In the genomic region with DNA sequence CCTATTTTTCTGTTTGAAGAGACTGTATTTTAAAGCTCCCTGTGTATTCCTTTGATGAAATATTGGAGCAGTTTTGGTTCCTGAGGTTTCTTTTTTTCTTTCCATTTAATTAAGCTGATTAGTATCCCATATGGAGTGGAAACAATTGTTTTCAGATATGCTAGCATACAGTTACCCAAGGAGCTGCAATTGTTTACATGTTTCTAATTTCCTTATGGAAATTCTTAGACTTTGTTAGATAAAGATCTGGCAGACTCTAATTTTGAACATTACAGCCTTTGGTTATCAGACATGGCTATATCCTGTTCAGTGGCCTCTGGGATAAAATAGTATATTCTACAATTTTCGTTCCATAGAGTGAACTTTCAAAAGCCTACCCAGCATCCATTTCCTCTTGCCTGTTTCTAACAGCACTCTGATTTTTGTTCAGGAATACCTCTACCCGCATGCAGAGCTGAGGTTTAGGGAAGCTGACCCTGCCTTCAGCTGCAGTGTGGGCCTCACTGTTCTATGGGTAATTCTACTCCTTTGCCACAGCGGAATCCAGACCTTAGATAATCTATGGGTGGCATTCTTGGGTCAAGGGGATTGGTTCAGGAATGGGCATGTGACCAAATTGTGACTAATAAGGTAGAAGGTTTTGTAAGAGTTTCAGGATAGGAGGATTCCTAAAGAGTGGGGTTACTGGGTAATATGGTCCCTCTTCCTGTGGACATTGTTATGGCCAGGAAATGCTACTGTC, we compare ENCODE assay signal across 14 cellular contexts.
"Had no signal": no experiment of that assay in that cellular context is flagged by ENCODE, and none has a peak within 500 bp of the region (broad histone marks: within the 10 kb centered on the region; RNA-seq: fewer than 3 reads in every experiment).

No MANE protein-coding gene starts in this region.

- H3K27ac Mint-ChIP-seq: activated B cell treated with CpG ODN at 0.5 μM for 24 hours; activated CD4-positive, alpha-beta T cell treated with anti-CD3 and anti-CD28 coated beads, Interleukin-2, amount 10 ng/mL, durations not matched to agents 24 days and 14 days; activated naive CD4-positive, alpha-beta T cell treated with anti-CD3 and anti-CD28 coated beads, Interleukin-2, amount 10 ng/mL, durations not matched to agents 7 days and 5 days; activated T-helper 2 cell treated with anti-CD3 and anti-CD28 coated beads, Interferon-gamma antibody, Interleukin-2, Interleukin-4, amounts not matched to agents 10 μg/mL and 5 μg/mL and 100 μg/mL, durations not matched to agents 14 hours and 24 hours and 36 hours; T-cell had no signal

- DNase-seq: activated B cell treated with CpG ODN at 0.5 μM for 24 hours; activated CD4-positive, alpha-beta T cell treated with anti-CD3 and anti-CD28 coated beads, Interleukin-2, amount 10 ng/mL, durations not matched to agents 24 days and 14 days; activated naive CD4-positive, alpha-beta T cell treated with anti-CD3 and anti-CD28 coated beads, Interleukin-2, amount 10 ng/mL, durations not matched to agents 7 days and 5 days; adrenal gland; effector CD4-positive, alpha-beta T cell; kidney glomerular epithelial cell; retina; stomach; T-cell; T1000 had no signal

- H3K36me3 ChIP-seq: adrenal gland, stomach, thoracic aorta had no signal

- H3K9me3 ChIP-seq: adrenal gland, stomach, thoracic aorta had no signal

- H3K4me1 Mint-ChIP-seq: activated B cell treated with CpG ODN at 0.5 μM for 24 hours; activated CD4-positive, alpha-beta T cell treated with anti-CD3 and anti-CD28 coated beads, Interleukin-2, amount 10 ng/mL, durations not matched to agents 24 days and 14 days; activated naive CD4-positive, alpha-beta T cell treated with anti-CD3 and anti-CD28 coated beads, Interleukin-2, amount 10 ng/mL, durations not matched to agents 7 days and 5 days; T-cell had no signal

- H3K79me2 ChIP-seq: hepatocyte, parathyroid adenoma had no signal

- H3K9me3 Mint-ChIP-seq: activated B cell treated with CpG ODN at 0.5 μM for 24 hours; activated CD4-positive, alpha-beta T cell treated with anti-CD3 and anti-CD28 coated beads, Interleukin-2, amount 10 ng/mL, durations not matched to agents 24 days and 14 days; activated naive CD4-positive, alpha-beta T cell treated with anti-CD3 and anti-CD28 coated beads, Interleukin-2, amount 10 ng/mL, durations not matched to agents 7 days and 5 days; activated T-helper 2 cell treated with anti-CD3 and anti-CD28 coated beads, Interferon-gamma antibody, Interleukin-2, Interleukin-4, amounts not matched to agents 10 μg/mL and 5 μg/mL and 100 μg/mL, durations not matched to agents 14 hours and 24 hours and 36 hours; T-cell had no signal

- H3K4me3 ChIP-seq: adrenal gland, hepatocyte, stomach, thoracic aorta had no signal

- H3K4me1 ChIP-seq: adrenal gland, parathyroid adenoma, stomach had no signal

- H3K27me3 ChIP-seq: adrenal gland, hepatocyte, stomach had no signal

- ATAC-seq: T-cell had no signal

- H3K4me2 ChIP-seq: hepatocyte had no signal

- H3K27ac ChIP-seq: adrenal gland, hepatocyte, parathyroid adenoma, stomach, thoracic aorta had no signal

- H3K36me3 Mint-ChIP-seq: activated naive CD4-positive, alpha-beta T cell treated with anti-CD3 and anti-CD28 coated beads, Interleukin-2, amount 10 ng/mL, durations not matched to agents 7 days and 5 days; T-cell had no signal

- H3K27me3 Mint-ChIP-seq: activated B cell treated with CpG ODN at 0.5 μM for 24 hours had no signal

- H3K4me3 Mint-ChIP-seq: activated B cell treated with CpG ODN at 0.5 μM for 24 hours; activated CD4-positive, alpha-beta T cell treated with anti-CD3 and anti-CD28 coated beads, Interleukin-2, amount 10 ng/mL, durations not matched to agents 24 days and 14 days; activated naive CD4-positive, alpha-beta T cell treated with anti-CD3 and anti-CD28 coated beads, Interleukin-2, amount 10 ng/mL, durations not matched to agents 7 days and 5 days; T-cell had no signal

- H2AFZ ChIP-seq: hepatocyte, parathyroid adenoma had no signal

- H3K9ac ChIP-seq: parathyroid adenoma had no signal
